Comparison of ENCODE assay signal across 8 cellular contexts in the genomic region with DNA sequence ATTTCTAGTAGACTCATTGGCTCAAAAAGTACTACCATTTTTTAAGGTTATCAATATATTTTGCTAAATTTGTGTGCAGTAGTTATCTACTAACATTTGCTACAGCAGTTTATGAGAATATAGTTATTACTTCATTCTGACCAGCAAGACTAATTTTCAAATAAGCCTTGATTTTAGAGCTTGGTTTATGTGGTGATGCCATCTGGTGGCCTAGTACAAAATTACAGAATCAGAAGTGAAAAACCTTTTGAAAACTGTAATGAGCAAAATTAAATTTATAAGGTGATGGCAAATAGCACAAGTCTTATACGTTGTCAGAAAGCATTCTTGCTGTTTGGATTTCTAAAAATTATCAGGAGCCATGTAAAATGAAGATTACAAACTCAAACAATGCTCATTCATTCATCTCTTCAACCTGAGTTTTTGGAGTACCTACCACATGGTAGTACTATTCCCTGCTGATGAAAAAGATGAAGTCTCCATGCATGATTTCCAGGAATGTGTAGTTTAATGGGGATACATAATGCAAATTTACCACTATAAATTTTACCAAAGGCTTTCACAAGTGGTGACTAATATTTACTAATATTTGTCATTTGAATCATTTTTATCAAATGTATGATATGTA. TPM values are rescaled to one million over a fixed set of nuclear protein-coding genes. Genes with fewer than 3 reads are reported as not detected.
DNase-seq lines count a peak whose midpoint lies in the region; ATAC-seq, FAIRE-seq and TF ChIP-seq lines count a peak whose summit lies in the region.

No MANE protein-coding gene starts in this region.

- no peaks in the 10 kb centered on the region for H3K36me3 ChIP-seq in bronchial epithelial cell (ENCODE audit: control insufficient read depth, insufficient read depth, low read length)
- no peaks in the 10 kb centered on the region for H3K36me3 ChIP-seq in effector memory CD4-positive, alpha-beta T cell (ENCODE audit: control insufficient read depth, insufficient read depth, low read length)

- H3K9me3 Mint-ChIP-seq in memory B cell = no peaks in the 10 kb centered on the region

- H3K4me3 ChIP-seq in bronchial epithelial cell (ENCODE audit: low read depth, low read length) = no peak overlapping the region
- H3K4me3 ChIP-seq in effector memory CD4-positive, alpha-beta T cell (ENCODE audit: insufficient read depth, low read depth, low read length, poor library complexity, severe bottlenecking) = no peak overlapping the region

- FAIRE-seq in bronchial epithelial cell (lab: Jason Lieb, UNC) = no peak

- ATAC-seq in memory B cell (ENCODE audit: low read depth) (no peak), GM18861 (IDR thresholded peaks at IDR 0.05; ENCODE audit: unreplicated experiment) (no peak)

- no peaks in the 10 kb centered on the region for H3K27me3 ChIP-seq in bronchial epithelial cell (ENCODE audit: control insufficient read depth, insufficient read depth, low read length)
- no peaks in the 10 kb centered on the region for H3K27me3 ChIP-seq in effector memory CD4-positive, alpha-beta T cell (replicated peaks; ENCODE audit: control insufficient read depth, insufficient read depth, low read length, poor library complexity, severe bottlenecking)

- H3K27ac Mint-ChIP-seq in memory B cell = no peak overlapping the region

- no peaks in the 10 kb centered on the region for H3K36me3 Mint-ChIP-seq in memory B cell

- H3K27ac ChIP-seq in C4-2B = no peak overlapping the region
- no peak overlapping the region for H3K27ac ChIP-seq in effector memory CD4-positive, alpha-beta T cell (ENCODE audit: insufficient read depth, low read length, poor library complexity, severe bottlenecking)

- H3K4me3 Mint-ChIP-seq in memory B cell = no peak overlapping the region

- TF ChIP-seq CTCF in C4-2B (conservative IDR thresholded peaks at IDR 0.05) (peak; percentile 79), GM12874 (IDR thresholded peaks at IDR 0.05; ENCODE audit: insufficient read depth, low read depth, low read length) (peak; percentile 28; the same call in 1 of the 2 replicates), bronchial epithelial cell (IDR thresholded peaks at IDR 0.05; ENCODE audit: insufficient read depth, low read length, severe bottlenecking) (peak; percentile 37)

- H3K4me1 ChIP-seq in effector memory CD4-positive, alpha-beta T cell (ENCODE audit: control insufficient read depth, insufficient read depth, low read length, poor library complexity, severe bottlenecking) = peaks cover 2% of the 10 kb centered on the region

- DNase-seq in NCI-H526 (lab: John Stamatoyannopoulos, UW) (peak; percentile 6 to 50), bronchial epithelial cell (ENCODE audit: low read depth) (peak; percentile 62), memory B cell (ENCODE audit: low spot score in 2 of 2) (peak; percentile 23 to 46), C1 segment of cervical spinal cord (lab: John Stamatoyannopoulos, UW) (no peak)
- no peak for DNase-seq in effector memory CD4-positive, alpha-beta T cell

- peaks cover 12% of the 10 kb centered on the region for H3K27me3 Mint-ChIP-seq in memory B cell

- peaks cover 2% of the 10 kb centered on the region for H3K4me1 Mint-ChIP-seq in memory B cell

- no peaks in the 10 kb centered on the region for H3K9me3 ChIP-seq in effector memory CD4-positive, alpha-beta T cell (ENCODE audit: control insufficient read depth, low read length)

RNA-seq across cellular contexts. Expression of a gene that starts 51.0 kb away (rescaled TPM):
- 14.0 and 14.5 TPM in 2 replicates for total RNA-seq in bronchial epithelial cell

RNA-seq across cellular contexts. Expression of a gene that starts 56.7 kb away (rescaled TPM):
- total RNA-seq in bronchial epithelial cell = 0.77 and 0.79 TPM in 2 replicates

Comparison
In these comparisons a context has a peak if more than half of its experiments do, and no peak if none do; other contexts are left out.
1. CTCF ChIP-seq: peak in every context shown above with its lines; median percentile 79 in C4-2B; 37 in bronchial epithelial cell; 28 in GM12874.
2. DNase-seq: peak in NCI-H526 (2 of 2), bronchial epithelial cell (single experiment) and memory B cell (2 of 2); none in effector memory CD4-positive, alpha-beta T cell (0 of 3) and C1 segment of cervical spinal cord (0 of 14).